30 cellular contexts compared by ENCODE assay signal in genomic region chr12:2864198-2864597, GRCh38.
"Had no signal": no experiment of that assay in that cellular context is flagged by ENCODE, and none has a peak within 500 bp of the region (broad histone marks: within the 10 kb centered on the region; RNA-seq: fewer than 3 reads in every experiment).

No MANE protein-coding gene starts in this region.

- H3K36me3 ChIP-seq: brain microvascular endothelial cell had no signal

- DNase-seq: activated B cell treated with CpG ODN at 0.5 μM for 24 hours; activated CD4-positive, alpha-beta memory T cell treated with anti-CD3 and anti-CD28 coated beads for 36 hours; activated CD4-positive, alpha-beta T cell treated with anti-CD3 and anti-CD28 coated beads for 4 hours; activated CD4-positive, alpha-beta T cell treated with anti-CD3 and anti-CD28 coated beads, Interleukin-2, amount 50 U/mL, for 1 hour; activated CD4-positive, CD25-positive, alpha-beta regulatory T cell treated with anti-CD3 and anti-CD28 coated beads, Interleukin-2, amount 50 U/mL, for 72 hours; activated CD8-positive, alpha-beta memory T cell treated with anti-CD3 and anti-CD28 coated beads for 24 hours; activated CD8-positive, alpha-beta memory T cell treated with anti-CD3 and anti-CD28 coated beads, Interleukin-2, amount 10 ng/mL, durations not matched to agents 7 days and 5 days; activated CD8-positive, alpha-beta memory T cell treated with anti-CD3 and anti-CD28 coated beads, Interleukin-2, amount 50 U/mL, for 48 hours; activated gamma-delta T cell treated with Interleukin-2 at 50 U/mL for 16 hours; activated naive CD4-positive, alpha-beta T cell treated with anti-CD3 and anti-CD28 coated beads, Interleukin-2, amount 50 U/mL, for 16 hours; activated naive CD8-positive, alpha-beta T cell treated with anti-CD3 and anti-CD28 coated beads for 36 hours; amniotic stem cell; aorta; brain microvascular endothelial cell; central memory CD4-positive, alpha-beta T cell; NCI-H1105; NCI-H1417 treated with DMSO at 0.1 percent for 48 hours; NCI-H1930; NCI-H2081 treated with DMSO at 0.1 percent for 48 hours; NCI-H345; NCI-H524 treated with DMSO at 0.1 percent for 48 hours; SHP77 treated with DMSO at 0.1 percent for 48 hours; SK-N-SH; T-cell; T-helper 2 cell; T-helper 9 cell had no signal

- H3K4me3 ChIP-seq: K562, SJSA1 had no signal

- H3K27ac ChIP-seq: brain microvascular endothelial cell, SJSA1, VCaP had no signal

- H3K4me1 Mint-ChIP-seq: activated B cell treated with CpG ODN at 0.5 μM for 24 hours had no signal

- H3K9me3 Mint-ChIP-seq: activated B cell treated with CpG ODN at 0.5 μM for 24 hours; activated CD4-positive, alpha-beta memory T cell treated with anti-CD3 and anti-CD28 coated beads for 36 hours; activated naive CD8-positive, alpha-beta T cell treated with anti-CD3 and anti-CD28 coated beads for 36 hours; T-cell had no signal

- H3K27ac Mint-ChIP-seq: activated B cell treated with CpG ODN at 0.5 μM for 24 hours; activated CD4-positive, alpha-beta memory T cell treated with anti-CD3 and anti-CD28 coated beads for 36 hours; activated CD8-positive, alpha-beta memory T cell treated with anti-CD3 and anti-CD28 coated beads, Interleukin-2, amount 10 ng/mL, durations not matched to agents 7 days and 5 days; activated naive CD8-positive, alpha-beta T cell treated with anti-CD3 and anti-CD28 coated beads for 36 hours; T-cell had no signal

- ATAC-seq: activated CD8-positive, alpha-beta memory T cell treated with anti-CD3 and anti-CD28 coated beads, Interleukin-2, amount 10 ng/mL, durations not matched to agents 7 days and 5 days; K562; Panc1; T-cell had no signal

- H3K27me3 Mint-ChIP-seq: activated B cell treated with CpG ODN at 0.5 μM for 24 hours; activated CD4-positive, alpha-beta memory T cell treated with anti-CD3 and anti-CD28 coated beads for 36 hours; activated CD8-positive, alpha-beta memory T cell treated with anti-CD3 and anti-CD28 coated beads, Interleukin-2, amount 10 ng/mL, durations not matched to agents 7 days and 5 days; activated naive CD8-positive, alpha-beta T cell treated with anti-CD3 and anti-CD28 coated beads for 36 hours; T-cell had no signal

- H3K9me3 ChIP-seq: SJSA1, SK-N-SH had no signal

- H3K4me3 Mint-ChIP-seq: activated B cell treated with CpG ODN at 0.5 μM for 24 hours; activated CD4-positive, alpha-beta memory T cell treated with anti-CD3 and anti-CD28 coated beads for 36 hours; activated CD8-positive, alpha-beta memory T cell treated with anti-CD3 and anti-CD28 coated beads, Interleukin-2, amount 10 ng/mL, durations not matched to agents 7 days and 5 days; activated naive CD8-positive, alpha-beta T cell treated with anti-CD3 and anti-CD28 coated beads for 36 hours; T-cell had no signal
